33 cellular contexts compared by ENCODE assay signal in genomic region chr17:31552568-31552967, GRCh38.
"Had no signal": no experiment of that assay in that cellular context is flagged by ENCODE, and none has a peak within 500 bp of the region (broad histone marks: within the 10 kb centered on the region; RNA-seq: fewer than 3 reads in every experiment).

No MANE protein-coding gene starts in this region.

- H3K9me3 ChIP-seq: esophagus muscularis mucosa, gastrocnemius medialis, heart left ventricle had no signal

- H3K9me3 Mint-ChIP-seq: activated CD4-positive, alpha-beta memory T cell treated with anti-CD3 and anti-CD28 coated beads for 36 hours; activated CD4-positive, alpha-beta T cell treated with anti-CD3 and anti-CD28 coated beads, Interleukin-2, amount 10 ng/mL, durations not matched to agents 24 days and 14 days; activated naive CD4-positive, alpha-beta T cell treated with anti-CD3 and anti-CD28 coated beads for 36 hours; activated naive CD4-positive, alpha-beta T cell treated with anti-CD3 and anti-CD28 coated beads, Interleukin-2, amount 50 U/mL, for 24 hours; activated naive CD8-positive, alpha-beta T cell treated with anti-CD3 and anti-CD28 coated beads, Interleukin-2, amount 10 ng/mL, durations not matched to agents 7 days and 5 days; activated T-helper 1 cell treated with anti-CD3 and anti-CD28 coated beads, Interleukin-12 subunit alpha, Interleukin-12 subunit beta, Interleukin-2, Interleukin-4 antibody, amounts not matched to agents 30 ng/mL and 10 ng/mL and 1 ng/mL, durations not matched to agents 14 hours and 24 hours and 36 hours; activated T-helper 2 cell treated with anti-CD3 and anti-CD28 coated beads, Interferon-gamma antibody, Interleukin-2, Interleukin-4, amounts not matched to agents 10 μg/mL and 5 μg/mL and 100 μg/mL, durations not matched to agents 14 hours and 24 hours and 36 hours; effector memory CD8-positive, alpha-beta T cell; T-cell; T-helper 1 cell treated with Interleukin-12 subunit alpha and Interleukin-12 subunit beta and Interleukin-4 antibody, amounts not matched to agents 30 μg/mL and 1 μg/mL, for 36 hours had no signal

- H3K27me3 ChIP-seq: esophagus muscularis mucosa, foreskin keratinocyte, gastrocnemius medialis, heart left ventricle had no signal

- H3K36me3 ChIP-seq: esophagus muscularis mucosa, gastrocnemius medialis, heart left ventricle, WERI-Rb-1 had no signal

- ATAC-seq: activated CD4-positive, alpha-beta T cell treated with anti-CD3 and anti-CD28 coated beads for 36 hours; activated CD8-positive, alpha-beta memory T cell treated with anti-CD3 and anti-CD28 coated beads, Interleukin-2, amount 10 ng/mL, durations not matched to agents 7 days and 5 days; activated CD8-positive, alpha-beta T cell treated with anti-CD3 and anti-CD28 coated beads, Interleukin-2, amount 10 ng/mL, durations not matched to agents 7 days and 5 days; effector memory CD8-positive, alpha-beta T cell; foreskin keratinocyte; gastrocnemius medialis; heart left ventricle; T-cell had no signal

- H3K36me3 Mint-ChIP-seq: activated CD4-positive, alpha-beta memory T cell treated with anti-CD3 and anti-CD28 coated beads for 36 hours; activated CD8-positive, alpha-beta memory T cell treated with anti-CD3 and anti-CD28 coated beads, Interleukin-2, amount 10 ng/mL, durations not matched to agents 7 days and 5 days; activated naive CD4-positive, alpha-beta T cell treated with anti-CD3 and anti-CD28 coated beads, Interleukin-2, amount 50 U/mL, for 24 hours; T-cell had no signal

- H3K4me3 Mint-ChIP-seq: activated CD4-positive, alpha-beta memory T cell treated with anti-CD3 and anti-CD28 coated beads for 36 hours; activated CD4-positive, alpha-beta T cell treated with anti-CD3 and anti-CD28 coated beads for 36 hours; activated CD4-positive, alpha-beta T cell treated with anti-CD3 and anti-CD28 coated beads, Interleukin-2, amount 10 ng/mL, durations not matched to agents 24 days and 14 days; activated CD8-positive, alpha-beta memory T cell treated with anti-CD3 and anti-CD28 coated beads, Interleukin-2, amount 10 ng/mL, durations not matched to agents 7 days and 5 days; activated CD8-positive, alpha-beta T cell treated with anti-CD3 and anti-CD28 coated beads, Interleukin-2, amount 10 ng/mL, durations not matched to agents 7 days and 5 days; activated naive CD4-positive, alpha-beta T cell treated with anti-CD3 and anti-CD28 coated beads for 36 hours; activated naive CD8-positive, alpha-beta T cell treated with anti-CD3 and anti-CD28 coated beads, Interleukin-2, amount 10 ng/mL, durations not matched to agents 7 days and 5 days; activated T-helper 1 cell treated with anti-CD3 and anti-CD28 coated beads, Interleukin-12 subunit alpha, Interleukin-12 subunit beta, Interleukin-2, Interleukin-4 antibody, amounts not matched to agents 30 ng/mL and 10 ng/mL and 1 ng/mL, durations not matched to agents 14 hours and 24 hours and 36 hours; effector memory CD8-positive, alpha-beta T cell; T-cell; T-helper 1 cell treated with Interleukin-12 subunit alpha and Interleukin-12 subunit beta and Interleukin-4 antibody, amounts not matched to agents 30 μg/mL and 1 μg/mL, for 36 hours had no signal

- H3K4me1 ChIP-seq: foreskin keratinocyte had no signal

- DNase-seq: activated CD4-positive, alpha-beta memory T cell treated with anti-CD3 and anti-CD28 coated beads for 36 hours; activated CD4-positive, alpha-beta T cell treated with anti-CD3 and anti-CD28 coated beads for 36 hours; activated CD4-positive, alpha-beta T cell treated with anti-CD3 and anti-CD28 coated beads, Interleukin-2, amount 10 ng/mL, durations not matched to agents 24 days and 14 days; activated CD4-positive, CD25-positive, alpha-beta regulatory T cell; activated CD4-positive, CD25-positive, alpha-beta regulatory T cell treated with anti-CD3 and anti-CD28 coated beads, Interleukin-2, amount 50 U/mL, for 72 hours; activated CD8-positive, alpha-beta memory T cell treated with anti-CD3 and anti-CD28 coated beads, Interleukin-2, amount 10 ng/mL, durations not matched to agents 7 days and 5 days; activated CD8-positive, alpha-beta memory T cell treated with anti-CD3 and anti-CD28 coated beads, Interleukin-2, amount 50 U/mL, for 4 hours; activated CD8-positive, alpha-beta T cell treated with anti-CD3 and anti-CD28 coated beads, Interleukin-2, amount 10 ng/mL, durations not matched to agents 7 days and 5 days; activated effector memory CD4-positive, alpha-beta T cell treated with anti-CD3 and anti-CD28 coated beads, Interleukin-2, amount 50 U/mL, for 16 hours; activated naive CD4-positive, alpha-beta T cell treated with anti-CD3 and anti-CD28 coated beads for 36 hours; activated naive CD8-positive, alpha-beta T cell treated with anti-CD3 and anti-CD28 coated beads, Interleukin-2, amount 10 ng/mL, durations not matched to agents 7 days and 5 days; activated T-cell treated with anti-CD3 and anti-CD28 coated beads, Interleukin-2, amount 50 U/mL, for 1 hour; activated T-cell treated with anti-CD3 and anti-CD28 coated beads, Interleukin-2, amount 50 U/mL, for 48 hours; amniotic stem cell; anterior cingulate cortex; caudate nucleus; cortex of kidney; dermis blood vessel endothelial cell; effector CD4-positive, alpha-beta T cell; effector memory CD8-positive, alpha-beta T cell; erythroblast; foreskin keratinocyte; gastrocnemius medialis; glutamatergic neuron; heart left ventricle; T-cell; T-helper 9 cell; WERI-Rb-1 had no signal

- H3K27ac ChIP-seq: esophagus muscularis mucosa, foreskin keratinocyte, gastrocnemius medialis, heart left ventricle, WERI-Rb-1 had no signal

- H3K4me3 ChIP-seq: esophagus muscularis mucosa, gastrocnemius medialis, heart left ventricle had no signal

- H3K27ac Mint-ChIP-seq: activated CD4-positive, alpha-beta memory T cell treated with anti-CD3 and anti-CD28 coated beads for 36 hours; activated CD4-positive, alpha-beta T cell treated with anti-CD3 and anti-CD28 coated beads for 36 hours; activated CD4-positive, alpha-beta T cell treated with anti-CD3 and anti-CD28 coated beads, Interleukin-2, amount 10 ng/mL, durations not matched to agents 24 days and 14 days; activated CD8-positive, alpha-beta memory T cell treated with anti-CD3 and anti-CD28 coated beads, Interleukin-2, amount 10 ng/mL, durations not matched to agents 7 days and 5 days; activated CD8-positive, alpha-beta T cell treated with anti-CD3 and anti-CD28 coated beads, Interleukin-2, amount 10 ng/mL, durations not matched to agents 7 days and 5 days; activated naive CD4-positive, alpha-beta T cell treated with anti-CD3 and anti-CD28 coated beads for 36 hours; activated naive CD4-positive, alpha-beta T cell treated with anti-CD3 and anti-CD28 coated beads, Interleukin-2, amount 50 U/mL, for 24 hours; activated naive CD8-positive, alpha-beta T cell treated with anti-CD3 and anti-CD28 coated beads, Interleukin-2, amount 10 ng/mL, durations not matched to agents 7 days and 5 days; activated T-helper 1 cell treated with anti-CD3 and anti-CD28 coated beads, Interleukin-12 subunit alpha, Interleukin-12 subunit beta, Interleukin-2, Interleukin-4 antibody, amounts not matched to agents 30 ng/mL and 10 ng/mL and 1 ng/mL, durations not matched to agents 14 hours and 24 hours and 36 hours; activated T-helper 2 cell treated with anti-CD3 and anti-CD28 coated beads, Interferon-gamma antibody, Interleukin-2, Interleukin-4, amounts not matched to agents 10 μg/mL and 5 μg/mL and 100 μg/mL, durations not matched to agents 14 hours and 24 hours and 36 hours; effector memory CD8-positive, alpha-beta T cell; T-cell; T-helper 1 cell treated with Interleukin-12 subunit alpha and Interleukin-12 subunit beta and Interleukin-4 antibody, amounts not matched to agents 30 μg/mL and 1 μg/mL, for 36 hours had no signal

- H3K27me3 Mint-ChIP-seq: activated CD4-positive, alpha-beta memory T cell treated with anti-CD3 and anti-CD28 coated beads for 36 hours; activated CD4-positive, alpha-beta T cell treated with anti-CD3 and anti-CD28 coated beads for 36 hours; activated naive CD4-positive, alpha-beta T cell treated with anti-CD3 and anti-CD28 coated beads, Interleukin-2, amount 50 U/mL, for 24 hours; effector memory CD8-positive, alpha-beta T cell; T-cell had no signal
